In the genomic region with DNA sequence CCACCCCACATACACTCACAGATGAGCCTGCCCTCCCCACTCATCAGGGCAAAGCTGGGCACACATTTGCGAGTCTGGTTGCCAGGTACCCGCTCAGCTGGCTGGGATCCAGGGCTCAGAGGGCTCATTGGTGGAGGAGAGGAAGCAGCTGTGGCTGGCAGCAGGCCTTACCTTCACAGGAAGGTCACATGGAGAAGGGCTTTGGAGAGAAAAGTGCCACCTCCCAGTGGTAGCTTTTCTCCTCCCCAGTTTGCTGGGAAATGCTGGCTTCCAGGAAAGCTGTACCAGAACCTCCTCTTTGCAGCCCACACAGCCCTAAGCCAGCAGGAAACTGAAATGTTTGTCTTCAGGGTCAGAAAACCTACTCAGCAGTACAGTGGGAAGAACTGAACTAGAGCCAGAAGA, we compare ENCODE assay signal across 7 cellular contexts. TPM values are rescaled to one million over a fixed set of nuclear protein-coding genes. Genes with fewer than 3 reads are reported as not detected.
DNase-seq lines count a peak whose midpoint lies in the region; FAIRE-seq and TF ChIP-seq lines count a peak whose summit lies in the region.

No MANE protein-coding gene starts in this region.

- no peaks in the 10 kb centered on the region for H3K27me3 ChIP-seq in small intestine (ENCODE audit: control insufficient read depth in 2 of 2, insufficient read depth in 2 of 2, low read length in 2 of 2)
- H3K27me3 ChIP-seq in smooth muscle cell (ENCODE audit: low read depth) = peaks cover 6% of the 10 kb centered on the region

- H3K27me3 Mint-ChIP-seq in activated T-helper 2 cell treated with anti-CD3 and anti-CD28 coated beads, Interferon-gamma antibody, Interleukin-2, Interleukin-4, amounts not matched to agents 10 μg/mL and 5 μg/mL and 100 μg/mL, durations not matched to agents 14 hours and 24 hours and 36 hours (ENCODE audit: low read depth) = peaks cover 20% of the 10 kb centered on the region

- H3K9me3 ChIP-seq in small intestine (ENCODE audit: control insufficient read depth, low read depth) (no peaks in the 10 kb centered on the region), smooth muscle cell (replicated peaks; ENCODE audit: low read depth) (no peaks in the 10 kb centered on the region)

- H3K27ac ChIP-seq in small intestine (ENCODE audit: low read depth in 1 of 2, low read length in 1 of 2) = no peak overlapping the region
- no peak overlapping the region for H3K27ac ChIP-seq in smooth muscle cell (ENCODE audit: low read depth)

- no peaks in the 10 kb centered on the region for H3K4me1 Mint-ChIP-seq in activated T-helper 2 cell treated with anti-CD3 and anti-CD28 coated beads, Interferon-gamma antibody, Interleukin-2, Interleukin-4, amounts not matched to agents 10 μg/mL and 5 μg/mL and 100 μg/mL, durations not matched to agents 14 hours and 24 hours and 36 hours (ENCODE audit: low read depth)

- no peak overlapping the region for H3K4me3 ChIP-seq in small intestine (ENCODE audit: low read depth in 1 of 2, low read length in 2 of 2)
- no peak overlapping the region for H3K4me3 ChIP-seq in smooth muscle cell

- H3K27ac Mint-ChIP-seq in activated T-helper 2 cell treated with anti-CD3 and anti-CD28 coated beads, Interferon-gamma antibody, Interleukin-2, Interleukin-4, amounts not matched to agents 10 μg/mL and 5 μg/mL and 100 μg/mL, durations not matched to agents 14 hours and 24 hours and 36 hours = no peak overlapping the region

- no peaks in the 10 kb centered on the region for H3K9me3 Mint-ChIP-seq in activated T-helper 2 cell treated with anti-CD3 and anti-CD28 coated beads, Interferon-gamma antibody, Interleukin-2, Interleukin-4, amounts not matched to agents 10 μg/mL and 5 μg/mL and 100 μg/mL, durations not matched to agents 14 hours and 24 hours and 36 hours

- no peak overlapping the region for H3K4me2 ChIP-seq in smooth muscle cell

- no peaks in the 10 kb centered on the region for H3K79me2 ChIP-seq in smooth muscle cell (ENCODE audit: low read depth)

- H3K4me1 ChIP-seq in small intestine (ENCODE audit: control insufficient read depth in 2 of 2, insufficient read depth in 1 of 2, low read depth in 1 of 2, low read length in 1 of 2) = no peaks in the 10 kb centered on the region
- no peaks in the 10 kb centered on the region for H3K4me1 ChIP-seq in smooth muscle cell (ENCODE audit: low read depth)

- H2AFZ ChIP-seq in smooth muscle cell (ENCODE audit: low read depth) = no peak overlapping the region

- intact Hi-C loops in activated T-helper 2 cell treated with anti-CD3 and anti-CD28 coated beads, Interferon-gamma antibody, Interleukin-2, Interleukin-4, amounts not matched to agents 10 μg/mL and 5 μg/mL and 100 μg/mL, durations not matched to agents 14 hours and 24 hours and 36 hours (cut with micrococcal nuclease) = no loop called here

- no peak overlapping the region for H3K4me3 Mint-ChIP-seq in activated T-helper 2 cell treated with anti-CD3 and anti-CD28 coated beads, Interferon-gamma antibody, Interleukin-2, Interleukin-4, amounts not matched to agents 10 μg/mL and 5 μg/mL and 100 μg/mL, durations not matched to agents 14 hours and 24 hours and 36 hours (ENCODE audit: low read depth)

- no peaks in the 10 kb centered on the region for H3K36me3 Mint-ChIP-seq in activated T-helper 2 cell treated with anti-CD3 and anti-CD28 coated beads, Interferon-gamma antibody, Interleukin-2, Interleukin-4, amounts not matched to agents 10 μg/mL and 5 μg/mL and 100 μg/mL, durations not matched to agents 14 hours and 24 hours and 36 hours (ENCODE audit: low read depth)

- no peak overlapping the region for H3K9ac ChIP-seq in smooth muscle cell (ENCODE audit: low read depth)

- WGBS in small intestine, 3 donors = 0 to 25% (median 9%) methylated on average over 2 of the region's 2 CpGs
- WGBS in smooth muscle cell (ENCODE audit: low lambda C conversion rate) = 94% methylated on average over 2 of the region's 2 CpGs

- TF ChIP-seq CTCF in smooth muscle cell (IDR thresholded peaks at IDR 0.05; ENCODE audit: borderline replicate concordance, insufficient read depth, poor library complexity, severe bottlenecking) = no peak

- DNase-seq in HK-2 (ENCODE audit: unreplicated experiment) (peak; percentile 43), NCI-H2171 (lab: John Stamatoyannopoulos, UW) (peak; percentile 95), dermis blood vessel endothelial cell (peak; percentile 87), small intestine (peak; percentile 70), NCI-H526 treated with DMSO at 0.1 percent for 48 hours (lab: John Stamatoyannopoulos, UW) (no peak), smooth muscle cell (lab: John Stamatoyannopoulos, UW; ENCODE audit: unreplicated experiment) (no peak)
- no peak for DNase-seq in activated T-helper 2 cell treated with anti-CD3 and anti-CD28 coated beads, Interferon-gamma antibody, Interleukin-2, Interleukin-4, amounts not matched to agents 10 μg/mL and 5 μg/mL and 100 μg/mL, durations not matched to agents 14 hours and 24 hours and 36 hours (ENCODE audit: low spot score)

- no peaks in the 10 kb centered on the region for H3K36me3 ChIP-seq in small intestine (ENCODE audit: control insufficient read depth in 2 of 2, insufficient read depth in 2 of 2, low read length in 2 of 2)
- H3K36me3 ChIP-seq in smooth muscle cell (ENCODE audit: low read depth) = no peaks in the 10 kb centered on the region

- FAIRE-seq in small intestine (lab: Jason Lieb, UNC) = no peak

- no peaks in the 10 kb centered on the region for H4K20me1 ChIP-seq in smooth muscle cell (ENCODE audit: low read depth)

- H3F3A ChIP-seq in smooth muscle cell (ENCODE audit: low read depth) = no peaks in the 10 kb centered on the region

RNA-seq across cellular contexts. Expression of a gene that starts 55.6 kb away (rescaled TPM):
- total RNA-seq in dermis blood vessel endothelial cell = 59.4 and 76.6 TPM in 2 replicates
- 10 to 100 TPM; 57.8 to 64.9 (median 59.7) TPM for polyA plus RNA-seq in small intestine
- 110 and 124 TPM in 2 replicates for total RNA-seq in smooth muscle cell
- 111 and 133 TPM in 2 replicates for polyA plus RNA-seq in smooth muscle cell
- total RNA-seq in activated T-helper 2 cell treated with anti-CD3 and anti-CD28 coated beads, Interferon-gamma antibody, Interleukin-2, Interleukin-4, amounts not matched to agents 10 μg/mL and 5 μg/mL and 100 μg/mL, durations not matched to agents 14 hours and 24 hours and 36 hours = 1.1 and 1.3 TPM in 2 replicates

Comparison
In these comparisons a context has a peak if more than half of its experiments do, and no peak if none do; other contexts are left out.
1. DNase-seq: peak in HK-2 (single experiment), NCI-H2171 (single experiment), dermis blood vessel endothelial cell (single experiment) and small intestine (single experiment); none in NCI-H526 treated with DMSO at 0.1 percent for 48 hours (single experiment), smooth muscle cell (single experiment) and activated T-helper 2 cell treated with anti-CD3 and anti-CD28 coated beads, Interferon-gamma antibody, Interleukin-2, Interleukin-4, amounts not matched to agents 10 μg/mL and 5 μg/mL and 100 μg/mL, durations not matched to agents 14 hours and 24 hours and 36 hours (single experiment).
2. RNA of a gene that starts 55.6 kb away (total RNA-seq): 110 to 124 TPM in smooth muscle cell and 59.4 to 76.6 TPM in dermis blood vessel endothelial cell; 1.1 to 1.3 TPM in activated T-helper 2 cell treated with anti-CD3 and anti-CD28 coated beads, Interferon-gamma antibody, Interleukin-2, Interleukin-4, amounts not matched to agents 10 μg/mL and 5 μg/mL and 100 μg/mL, durations not matched to agents 14 hours and 24 hours and 36 hours; every median in the first group is over 10 times any median in the second.